1 cellular context compared by ENCODE assay signal in the genomic region with DNA sequence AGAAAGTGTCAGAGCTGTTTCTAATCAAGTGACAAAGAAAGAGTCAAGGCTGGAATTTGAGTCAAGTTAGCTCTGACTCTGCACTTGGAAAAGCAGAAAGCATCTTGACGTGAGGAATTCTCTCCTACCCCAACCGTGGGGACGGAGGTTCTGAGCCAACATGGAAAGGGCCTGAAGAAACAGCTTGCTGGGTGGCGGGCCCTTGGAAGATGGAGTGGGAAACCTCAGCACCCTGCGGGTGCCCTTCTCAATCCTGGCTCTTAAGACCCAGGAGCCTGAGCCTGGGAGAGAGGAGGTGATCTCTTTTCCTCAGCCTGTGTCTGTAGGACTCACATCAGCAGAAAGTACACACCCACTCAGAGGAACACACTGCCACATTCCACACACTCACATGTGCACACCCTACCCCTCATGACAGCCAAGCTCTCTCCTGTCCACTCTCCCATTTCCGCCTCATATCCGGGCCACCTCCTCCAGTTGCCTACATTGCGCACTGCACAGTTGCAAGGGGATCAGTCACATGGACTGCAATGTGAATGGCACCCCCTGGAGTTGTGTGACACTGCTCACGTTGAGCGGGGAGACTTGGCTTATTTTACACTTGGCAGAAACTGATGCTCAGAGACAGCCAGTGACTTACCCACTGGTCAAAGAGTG.
TF ChIP-seq lines count a peak whose summit lies in the region.

No MANE protein-coding gene starts in this region.

TF ChIP-seq in IMR-90, 13 proteins besides CTCF, POLR2A, EP300 and RAD21:
- TF ChIP-seq MAZ (IDR thresholded peaks at IDR 0.05; ENCODE audit: borderline replicate concordance, low read depth, low read length) = no peak
- no peak for TF ChIP-seq CHD1 (IDR thresholded peaks at IDR 0.05; ENCODE audit: low read depth, low read length)
- TF ChIP-seq, protein P1, sequence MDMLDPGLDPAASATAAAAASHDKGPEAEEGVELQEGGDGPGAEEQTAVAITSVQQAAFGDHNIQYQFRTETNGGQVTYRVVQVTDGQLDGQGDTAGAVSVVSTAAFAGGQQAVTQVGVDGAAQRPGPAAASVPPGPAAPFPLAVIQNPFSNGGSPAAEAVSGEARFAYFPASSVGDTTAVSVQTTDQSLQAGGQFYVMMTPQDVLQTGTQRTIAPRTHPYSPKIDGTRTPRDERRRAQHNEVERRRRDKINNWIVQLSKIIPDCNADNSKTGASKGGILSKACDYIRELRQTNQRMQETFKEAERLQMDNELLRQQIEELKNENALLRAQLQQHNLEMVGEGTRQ (IDR thresholded peaks at IDR 0.05; ENCODE audit: low read depth, low read length) = no peak
- no peak for TF ChIP-seq BHLHE40 (IDR thresholded peaks at IDR 0.05; ENCODE audit: low read depth, low read length)
- TF ChIP-seq CEBPB (IDR thresholded peaks at IDR 0.05; ENCODE audit: low read depth, low read length) = no peak
- no peak for TF ChIP-seq RCOR1 (IDR thresholded peaks at IDR 0.05; ENCODE audit: insufficient replicate concordance, low read length)
- no peak for TF ChIP-seq ELK1 (IDR thresholded peaks at IDR 0.05; ENCODE audit: borderline replicate concordance, low read depth, low read length)
- TF ChIP-seq SMC3 (IDR thresholded peaks at IDR 0.05; ENCODE audit: low read depth, low read length) = no peak
- TF ChIP-seq RFX5 (IDR thresholded peaks at IDR 0.05; ENCODE audit: low read depth, low read length) = no peak
- TF ChIP-seq MAFK (IDR thresholded peaks at IDR 0.05; ENCODE audit: low read depth, low read length) = no peak
- no peak for TF ChIP-seq NFE2L2 (IDR thresholded peaks at IDR 0.05; ENCODE audit: low read depth, low read length)
- TF ChIP-seq FOS (IDR thresholded peaks at IDR 0.05; ENCODE audit: low read depth, low read length) = no peak
- no peak for TF ChIP-seq MXI1 (IDR thresholded peaks at IDR 0.05; ENCODE audit: borderline replicate concordance, low read depth, low read length)
